In the genomic region with DNA sequence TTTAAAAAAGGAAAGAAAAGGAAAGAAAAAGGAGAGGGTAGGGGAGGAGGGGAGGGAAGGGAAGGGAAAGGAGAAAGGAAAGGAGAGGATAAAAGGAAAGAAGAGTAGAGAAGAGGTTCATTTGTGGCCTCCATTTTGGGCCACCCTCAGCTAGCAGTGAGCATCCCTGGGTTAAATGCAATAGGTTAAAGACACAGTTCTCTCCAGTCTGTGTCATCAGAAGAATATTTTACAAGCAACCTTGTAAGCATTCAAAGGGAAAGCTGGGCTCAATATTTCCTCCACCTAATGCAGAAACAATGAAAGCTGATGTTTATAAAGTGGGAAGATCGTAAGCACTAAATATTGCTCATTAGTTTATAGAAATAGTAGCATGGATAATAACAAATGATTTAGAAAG, we compare ENCODE assay signal across 18 cellular contexts.
"Had no signal": no experiment of that assay in that cellular context is flagged by ENCODE, and none has a peak within 500 bp of the region (broad histone marks: within the 10 kb centered on the region; RNA-seq: fewer than 3 reads in every experiment).

No MANE protein-coding gene starts in this region.

- H3K27ac ChIP-seq: epithelial cell of prostate, esophagus squamous epithelium, heart left ventricle, left ventricle myocardium inferior, lower lobe of right lung, pancreas, suprapubic skin, thyroid gland, upper lobe of right lung, vagina had no signal

- H3K4me3 ChIP-seq: esophagus squamous epithelium, heart left ventricle, left ventricle myocardium inferior, lower lobe of right lung, pancreas, smooth muscle cell, suprapubic skin, thyroid gland, upper lobe of right lung, vagina had no signal

- ATAC-seq: effector memory CD8-positive, alpha-beta T cell; heart left ventricle; lower lobe of right lung; pancreas; right cardiac atrium; stimulated activated naive CD8-positive, alpha-beta T cell treated with anti-CD3 and anti-CD28 coated beads, Interleukin-15, Interleukin-2, amounts not matched to agents 100 U/mL and 50 U/mL, for 24 hours; upper lobe of right lung had no signal

- H3K9me3 ChIP-seq: lower lobe of right lung, pancreas, suprapubic skin, thyroid gland, upper lobe of right lung, vagina had no signal

- H3K4me1 ChIP-seq: heart left ventricle, pancreas, suprapubic skin, upper lobe of right lung, vagina had no signal

- H3K4me2 ChIP-seq: smooth muscle cell had no signal

- H3K27me3 ChIP-seq: esophagus squamous epithelium, pancreas, suprapubic skin, thyroid gland, upper lobe of right lung, vagina had no signal

- H3K36me3 ChIP-seq: esophagus squamous epithelium, heart left ventricle, left ventricle myocardium inferior, lower lobe of right lung, pancreas, suprapubic skin, thyroid gland, upper lobe of right lung, vagina had no signal

- DNase-seq: effector memory CD8-positive, alpha-beta T cell; esophagus squamous epithelium; heart left ventricle; hypothalamus; left ventricle myocardium inferior; lower lobe of right lung; naive B cell; occipital lobe; pancreas; right cardiac atrium; stimulated activated CD4-positive, alpha-beta T cell treated with anti-CD3 and anti-CD28 coated beads, Interleukin-2, amount 100 ng/mL, for 48 hours; stimulated activated naive CD8-positive, alpha-beta T cell treated with anti-CD3 and anti-CD28 coated beads, Interleukin-15, Interleukin-2, amounts not matched to agents 100 U/mL and 50 U/mL, for 24 hours; thyroid gland; upper lobe of right lung had no signal
